17 cellular contexts compared by ENCODE assay signal in the genomic region with DNA sequence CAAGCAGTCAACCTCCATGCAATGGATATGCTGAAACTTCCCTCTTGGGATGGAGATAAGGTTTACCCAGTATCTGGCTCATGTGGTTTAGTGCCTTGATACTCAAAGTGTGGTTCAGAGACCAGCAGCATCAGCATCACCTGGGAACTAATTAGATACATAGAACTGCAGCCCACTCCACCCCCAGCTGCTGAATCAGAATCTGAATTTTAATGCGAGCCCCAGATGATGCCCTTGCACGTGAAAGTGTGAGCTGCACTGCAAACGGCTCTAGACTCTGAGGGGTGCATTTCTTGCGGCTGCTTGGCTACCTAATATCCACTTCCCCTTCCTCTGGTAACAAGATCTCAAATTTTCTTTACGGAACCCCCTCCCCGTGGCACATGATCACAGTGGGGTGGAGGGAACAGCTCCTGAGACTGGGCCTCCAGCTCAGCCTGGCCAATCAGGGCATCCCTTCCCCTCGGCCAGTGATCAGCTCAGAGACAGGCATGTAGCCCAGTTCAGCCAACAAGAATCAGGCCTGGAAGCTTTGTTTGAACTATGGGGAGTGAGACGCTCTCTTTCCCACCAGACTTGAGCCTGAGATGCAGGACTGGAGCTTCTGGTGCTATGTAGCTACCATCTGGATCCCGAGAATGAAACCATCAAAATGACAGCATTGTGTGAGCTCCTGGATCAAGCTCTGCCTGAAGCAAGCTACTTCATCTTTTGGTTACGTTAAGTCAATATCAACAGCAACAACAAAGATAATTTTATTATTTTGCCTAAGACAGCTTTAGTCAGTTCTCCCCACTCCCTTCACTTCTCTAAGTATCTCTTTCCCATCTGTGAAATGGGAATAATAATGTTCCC. TPM values are rescaled to one million over a fixed set of nuclear protein-coding genes. Genes with fewer than 3 reads are reported as not detected.
A peak's percentile ranks its signal among the peaks of the same experiment; 100 is the strongest.
DNase-seq lines count a peak whose midpoint lies in the region; ATAC-seq and TF ChIP-seq lines count a peak whose summit lies in the region.
"Had no signal": no experiment of that assay in that cellular context is flagged by ENCODE, and none has a peak within 500 bp of the region (broad histone marks: within the 10 kb centered on the region; RNA-seq: fewer than 3 reads in every experiment).

No MANE protein-coding gene starts in this region.

- no peaks in the 10 kb centered on the region for H3K4me1 Mint-ChIP-seq in natural killer cell treated with Interleukin-12 subunit alpha and Interleukin-12 subunit beta and Interleukin-15 and Interleukin-18, amount 100 ng/mL, for 72 hours (ENCODE audit: low read depth in 2 of 2)
- H3K4me1 Mint-ChIP-seq in natural killer cell: no peaks in the 10 kb centered on the region
- H3K4me1 Mint-ChIP-seq: B cell; CD4-positive, CD25-positive, alpha-beta regulatory T cell had no signal

- no peak overlapping the region for H3K4me3 Mint-ChIP-seq in natural killer cell treated with Interleukin-12 subunit alpha and Interleukin-12 subunit beta and Interleukin-15 and Interleukin-18, amount 100 ng/mL, for 72 hours
- H3K4me3 Mint-ChIP-seq in natural killer cell: no peak overlapping the region
- H3K4me3 Mint-ChIP-seq: B cell; CD4-positive, CD25-positive, alpha-beta regulatory T cell; CD8-positive, alpha-beta T cell had no signal

- peak; percentile 46 for DNase-seq in NOMO-1 treated with DMSO at 0.1 percent for 48 hours (lab: John Stamatoyannopoulos, UW; ENCODE audit: unreplicated experiment)
- DNase-seq in NOMO-1 treated with dmso at 0.1 percent for 144 hours (lab: John Stamatoyannopoulos, UW; ENCODE audit: unreplicated experiment): no peak
- DNase-seq in natural killer cell treated with Interleukin-12 subunit alpha and Interleukin-12 subunit beta and Interleukin-15 and Interleukin-18, amount 100 ng/mL, for 72 hours (ENCODE audit: low spot score): peak; percentile 2
- no peak for DNase-seq in natural killer cell
- peak; percentile 22 to 90 (median 71) for DNase-seq in head of caudate nucleus
- DNase-seq in putamen (ENCODE audit: low spot score): peak; percentile 71
- no peak for DNase-seq in hippocampal formation (lab: John Stamatoyannopoulos, UW)
- DNase-seq in NCI-H2081 treated with DMSO at 0.1 percent for 48 hours (lab: John Stamatoyannopoulos, UW): no peak
- DNase-seq: CD4-positive, CD25-positive, alpha-beta regulatory T cell; CD8-positive, alpha-beta T cell; DMS79; EL; GF-D8; GOT3; HCEC 1CT had no signal

- H3K27ac Mint-ChIP-seq in natural killer cell treated with Interleukin-12 subunit alpha and Interleukin-12 subunit beta and Interleukin-15 and Interleukin-18, amount 100 ng/mL, for 72 hours: no peak overlapping the region
- H3K27ac Mint-ChIP-seq in natural killer cell: no peak overlapping the region
- H3K27ac Mint-ChIP-seq: B cell; CD4-positive, CD25-positive, alpha-beta regulatory T cell; CD8-positive, alpha-beta T cell had no signal

- H3K9me3 Mint-ChIP-seq in natural killer cell treated with Interleukin-12 subunit alpha and Interleukin-12 subunit beta and Interleukin-15 and Interleukin-18, amount 100 ng/mL, for 72 hours: no peaks in the 10 kb centered on the region
- H3K9me3 Mint-ChIP-seq in natural killer cell: no peaks in the 10 kb centered on the region
- H3K9me3 Mint-ChIP-seq: CD4-positive, CD25-positive, alpha-beta regulatory T cell; CD8-positive, alpha-beta T cell had no signal

- H3K27me3 Mint-ChIP-seq in natural killer cell treated with Interleukin-12 subunit alpha and Interleukin-12 subunit beta and Interleukin-15 and Interleukin-18, amount 100 ng/mL, for 72 hours: peaks cover 0 to 4% of the 10 kb centered on the region in 2 donors
- H3K27me3 Mint-ChIP-seq in natural killer cell (ENCODE audit: low read depth in 2 of 2): peaks cover 3 to 8% of the 10 kb centered on the region in 2 donors

- intact Hi-C loops in natural killer cell (cut with micrococcal nuclease) (no loop called here), head of caudate nucleus (cut with DNase I) (no loop called here)

- TF ChIP-seq CTCF in natural killer cell (IDR thresholded peaks at IDR 0.05): no peak

- no peaks in the 10 kb centered on the region for H3K36me3 Mint-ChIP-seq in natural killer cell treated with Interleukin-12 subunit alpha and Interleukin-12 subunit beta and Interleukin-15 and Interleukin-18, amount 100 ng/mL, for 72 hours
- H3K36me3 Mint-ChIP-seq in natural killer cell: no peaks in the 10 kb centered on the region
- H3K36me3 Mint-ChIP-seq: CD4-positive, CD25-positive, alpha-beta regulatory T cell; CD8-positive, alpha-beta T cell had no signal

- ATAC-seq in natural killer cell treated with Interleukin-12 subunit alpha and Interleukin-12 subunit beta and Interleukin-15 and Interleukin-18, amount 100 ng/mL, for 72 hours: no peak
- no peak for ATAC-seq in natural killer cell
- ATAC-seq: CD8-positive, alpha-beta T cell had no signal

RNA-seq across cellular contexts. Expression of a gene that starts 12.8 kb away (rescaled TPM):
- total RNA-seq in natural killer cell treated with Interleukin-12 subunit alpha and Interleukin-12 subunit beta and Interleukin-15 and Interleukin-18, amount 100 ng/mL, for 72 hours: under 1 TPM; 0.28 to 0.50 TPM
- total RNA-seq in natural killer cell: not detected
- total RNA-seq: CD4-positive, CD25-positive, alpha-beta regulatory T cell; CD8-positive, alpha-beta T cell had no signal

RNA-seq across cellular contexts. Expression of a gene that starts 43.3 kb away (rescaled TPM):
- not detected for total RNA-seq in natural killer cell treated with Interleukin-12 subunit alpha and Interleukin-12 subunit beta and Interleukin-15 and Interleukin-18, amount 100 ng/mL, for 72 hours
- not detected for total RNA-seq in natural killer cell
- total RNA-seq: B cell; Caco-2; CD4-positive, CD25-positive, alpha-beta regulatory T cell; CD8-positive, alpha-beta T cell had no signal

RNA-seq across cellular contexts. Expression of a gene that starts 51.9 kb away (rescaled TPM):
- not detected for total RNA-seq in natural killer cell treated with Interleukin-12 subunit alpha and Interleukin-12 subunit beta and Interleukin-15 and Interleukin-18, amount 100 ng/mL, for 72 hours
- total RNA-seq in natural killer cell: not detected
- total RNA-seq: B cell; CD4-positive, CD25-positive, alpha-beta regulatory T cell; CD8-positive, alpha-beta T cell had no signal

Comparison
In these comparisons a context has a peak if more than half of its experiments do, and no peak if none do; other contexts are left out.
1. DNase-seq: peak in NOMO-1 treated with DMSO at 0.1 percent for 48 hours (single experiment), natural killer cell treated with Interleukin-12 subunit alpha and Interleukin-12 subunit beta and Interleukin-15 and Interleukin-18, amount 100 ng/mL, for 72 hours (single experiment), head of caudate nucleus (42 of 42) and putamen (single experiment); none in NOMO-1 treated with dmso at 0.1 percent for 144 hours (single experiment), natural killer cell (single experiment), hippocampal formation (0 of 2) and NCI-H2081 treated with DMSO at 0.1 percent for 48 hours (single experiment).